In genomic region chr11:133065847-133066485, GRCh38 we compare ENCODE assay signal across 1 cellular context.
TF ChIP-seq lines count a peak whose summit lies in the region.

No MANE protein-coding gene starts in this region.

TF ChIP-seq in WTC11, 78 proteins besides CTCF, POLR2A, EP300 and RAD21 (continued from another document):
- TF ChIP-seq, protein P1, sequence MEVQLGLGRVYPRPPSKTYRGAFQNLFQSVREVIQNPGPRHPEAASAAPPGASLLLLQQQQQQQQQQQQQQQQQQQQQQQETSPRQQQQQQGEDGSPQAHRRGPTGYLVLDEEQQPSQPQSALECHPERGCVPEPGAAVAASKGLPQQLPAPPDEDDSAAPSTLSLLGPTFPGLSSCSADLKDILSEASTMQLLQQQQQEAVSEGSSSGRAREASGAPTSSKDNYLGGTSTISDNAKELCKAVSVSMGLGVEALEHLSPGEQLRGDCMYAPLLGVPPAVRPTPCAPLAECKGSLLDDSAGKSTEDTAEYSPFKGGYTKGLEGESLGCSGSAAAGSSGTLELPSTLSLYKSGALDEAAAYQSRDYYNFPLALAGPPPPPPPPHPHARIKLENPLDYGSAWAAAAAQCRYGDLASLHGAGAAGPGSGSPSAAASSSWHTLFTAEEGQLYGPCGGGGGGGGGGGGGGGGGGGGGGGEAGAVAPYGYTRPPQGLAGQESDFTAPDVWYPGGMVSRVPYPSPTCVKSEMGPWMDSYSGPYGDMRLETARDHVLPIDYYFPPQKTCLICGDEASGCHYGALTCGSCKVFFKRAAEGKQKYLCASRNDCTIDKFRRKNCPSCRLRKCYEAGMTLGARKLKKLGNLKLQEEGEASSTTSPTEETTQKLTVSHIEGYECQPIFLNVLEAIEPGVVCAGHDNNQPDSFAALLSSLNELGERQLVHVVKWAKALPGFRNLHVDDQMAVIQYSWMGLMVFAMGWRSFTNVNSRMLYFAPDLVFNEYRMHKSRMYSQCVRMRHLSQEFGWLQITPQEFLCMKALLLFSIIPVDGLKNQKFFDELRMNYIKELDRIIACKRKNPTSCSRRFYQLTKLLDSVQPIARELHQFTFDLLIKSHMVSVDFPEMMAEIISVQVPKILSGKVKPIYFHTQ (CRISPR knock-in tag; IDR thresholded peaks at IDR 0.05): no peak
- TF ChIP-seq SOX15 (CRISPR knock-in tag; IDR thresholded peaks at IDR 0.05): no peak
- no peak for TF ChIP-seq NFE2L1 (CRISPR knock-in tag; IDR thresholded peaks at IDR 0.05)
- no peak for TF ChIP-seq ZNF263 (CRISPR knock-in tag; IDR thresholded peaks at IDR 0.05; ENCODE audit: low read depth)
- no peak for TF ChIP-seq GABPB1 (CRISPR knock-in tag; IDR thresholded peaks at IDR 0.05)
- no peak for TF ChIP-seq ZNF121 (CRISPR knock-in tag; IDR thresholded peaks at IDR 0.05)
- TF ChIP-seq SMAD3 (CRISPR knock-in tag; IDR thresholded peaks at IDR 0.05; ENCODE audit: borderline replicate concordance): no peak
- TF ChIP-seq, protein P2, sequence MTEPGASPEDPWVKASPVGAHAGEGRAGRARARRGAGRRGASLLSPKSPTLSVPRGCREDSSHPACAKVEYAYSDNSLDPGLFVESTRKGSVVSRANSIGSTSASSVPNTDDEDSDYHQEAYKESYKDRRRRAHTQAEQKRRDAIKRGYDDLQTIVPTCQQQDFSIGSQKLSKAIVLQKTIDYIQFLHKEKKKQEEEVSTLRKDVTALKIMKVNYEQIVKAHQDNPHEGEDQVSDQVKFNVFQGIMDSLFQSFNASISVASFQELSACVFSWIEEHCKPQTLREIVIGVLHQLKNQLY (CRISPR knock-in tag; IDR thresholded peaks at IDR 0.05): no peak
- TF ChIP-seq EMX1 (CRISPR knock-in tag; IDR thresholded peaks at IDR 0.05): no peak
- TF ChIP-seq SP1 (CRISPR knock-in tag; conservative IDR thresholded peaks at IDR 0.05): no peak
